ENCODE assay signal across 7 cellular contexts in the genomic region with DNA sequence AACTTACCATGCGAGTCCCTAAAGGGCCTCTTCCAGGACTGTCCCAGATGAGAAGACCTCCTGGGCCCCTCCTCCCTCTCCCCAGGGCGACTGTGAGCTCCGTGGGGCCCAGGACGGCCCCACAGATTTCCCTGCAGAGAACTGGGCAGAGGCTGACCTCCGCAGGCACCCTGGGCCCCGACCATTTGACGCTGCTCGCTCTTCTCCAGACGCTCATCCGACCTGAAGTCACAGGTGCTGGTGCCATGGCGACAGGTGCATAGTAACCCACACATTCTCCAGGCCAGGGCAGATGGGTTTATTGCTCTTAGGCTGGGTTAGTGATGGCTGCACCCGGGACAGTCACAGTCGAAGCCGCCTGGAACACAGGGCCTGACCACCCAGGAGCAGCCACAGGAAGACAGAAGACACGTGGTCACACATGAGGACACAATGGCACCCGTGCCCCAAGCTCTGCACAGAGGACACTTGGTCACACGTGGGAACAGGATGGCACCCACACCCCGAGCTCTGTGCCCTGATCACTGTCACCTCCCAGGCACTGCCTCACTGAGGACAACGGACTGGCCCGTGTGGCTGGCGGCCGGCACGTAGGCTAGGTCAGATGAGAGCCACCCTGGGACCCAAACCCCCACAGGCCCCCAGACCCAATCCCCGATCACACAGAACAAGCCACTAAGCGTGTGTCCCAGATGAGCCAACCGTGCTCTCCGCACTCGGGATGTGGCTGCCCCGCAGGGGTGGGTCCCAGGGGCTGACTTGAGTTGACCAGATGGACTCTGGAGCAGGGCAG. TPM values are rescaled to one million over a fixed set of nuclear protein-coding genes. Genes with fewer than 3 reads are reported as not detected.
DNase-seq lines count a peak whose midpoint lies in the region; ATAC-seq, FAIRE-seq and TF ChIP-seq lines count a peak whose summit lies in the region.
"Not testable (repeated sequence)": the region's sequence is repeated elsewhere in the genome, so short reads cannot be mapped to it uniquely, and the experiment has no call there.

No MANE protein-coding gene starts in this region.

- not testable (repeated sequence) for H3K9ac ChIP-seq in endodermal cell (ENCODE audit: extremely low read depth, low read length, poor library complexity, severe bottlenecking); HepG2 (ENCODE audit: insufficient read depth, low read depth, low read length)

- FAIRE-seq in HepG2 (lab: Jason Lieb, UNC), result not testable (repeated sequence)

- in situ Hi-C loops in HepG2 (cut with HindIII; ENCODE audit: extremely low pct_ligation_motif_present, low pct_unique_long_range_greater_than_20kb), result not testable (repeated sequence)

- not testable (repeated sequence) for H3K4me3 ChIP-seq in H7 (ENCODE audit: insufficient read depth, low read depth, low read length); endodermal cell (ENCODE audit: low read length); HepG2 (replicated peaks in 1 of 3; ENCODE audit: insufficient read depth in 1 of 3, low read depth in 2 of 3, low read length in 3 of 3); osteoblast (ENCODE audit: insufficient read depth, low read length); aorta (ENCODE audit: low read length in 2 of 2)

- not testable (repeated sequence) for H3K27me3 ChIP-seq in H7 (ENCODE audit: control insufficient read depth, insufficient read depth, low read length); endodermal cell (ENCODE audit: control insufficient read depth, insufficient read depth, low read length, poor library complexity, severe bottlenecking); osteoblast (ENCODE audit: insufficient read depth, low read length); aorta (ENCODE audit: control insufficient read depth in 1 of 2, insufficient read depth in 2 of 2, low read length in 1 of 2)
- H3K27me3 ChIP-seq in HepG2 (ENCODE audit: control insufficient read depth in 1 of 2, insufficient read depth in 2 of 2, low read length in 2 of 2), result peaks cover 10 to 33% of the 10 kb centered on the region in 2 experiments

- WGBS in endodermal cell (ENCODE audit: insufficient coverage in 1 of 2, insufficient read length in 1 of 2), 2 experiments, result 94 to 96% methylated on average over 19 to 28 of the region's 29 CpGs
- WGBS in HepG2 (ENCODE audit: low lambda C conversion rate), result 18% methylated on average over 6 of the region's 29 CpGs
- 76 to 80% methylated on average over 25 to 29 of the region's 29 CpGs for WGBS in aorta, 2 donors

- CTCF ChIA-PET in HepG2 (lab: Yijun Ruan, JAX; ENCODE audit: low intra/inter-chr PET ratio, low total read pairs), result not testable (repeated sequence)

- not testable (repeated sequence) for TF ChIP-seq RAD21 in HepG2 (CRISPR knock-in tag; IDR thresholded peaks at IDR 0.05)

- not testable (repeated sequence) for H3K27ac ChIP-seq in endodermal cell (ENCODE audit: low read depth, low read length); HepG2 (ENCODE audit: extremely low read length, insufficient read depth, low read length); osteoblast (ENCODE audit: low read depth, low read length); aorta (ENCODE audit: low read depth in 1 of 2, low read length in 2 of 2)

- POLR2A ChIA-PET in HepG2 (lab: Yijun Ruan, JAX), result not testable (repeated sequence)

- TF ChIP-seq EP300 in HepG2 (IDR thresholded peaks at IDR 0.05; ENCODE audit: low read depth in 2 of 2, low read length in 2 of 2); HepG2 (CRISPR knock-in tag; IDR thresholded peaks at IDR 0.05; ENCODE audit: borderline replicate concordance): not testable (repeated sequence)

- TF ChIP-seq CTCF in endodermal cell (conservative IDR thresholded peaks at IDR 0.05); HepG2 (CRISPR knock-in tag; IDR thresholded peaks at IDR 0.05); osteoblast (IDR thresholded peaks at IDR 0.05; ENCODE audit: extremely low read depth, low read depth, low read length): not testable (repeated sequence)

- H3K27me3 Mint-ChIP-seq in endodermal cell (ENCODE audit: insufficient read depth), result peaks cover 11% of the 10 kb centered on the region

- intact Hi-C loops in HepG2 (cut with micrococcal nuclease; ENCODE audit: unreplicated experiment); aorta (cut with DNase I): not testable (repeated sequence)

- H3K36me3 Mint-ChIP-seq in endodermal cell (ENCODE audit: low read depth), result not testable (repeated sequence)

- not testable (repeated sequence) for H3K4me1 ChIP-seq in endodermal cell (ENCODE audit: control insufficient read depth, insufficient read depth, low read length); HepG2 (ENCODE audit: insufficient read depth, low read length); osteoblast (ENCODE audit: insufficient read depth, low read length); aorta (ENCODE audit: control insufficient read depth in 1 of 2, insufficient read depth in 2 of 2, low read length in 2 of 2)

- peaks cover 12% of the 10 kb centered on the region for H3K9me3 ChIP-seq in endodermal cell (ENCODE audit: control insufficient read depth, low read length)
- H3K9me3 ChIP-seq in HepG2 (ENCODE audit: low read length); osteoblast (ENCODE audit: low read depth, low read length); aorta (ENCODE audit: control insufficient read depth, low read length): not testable (repeated sequence)

- DNase-seq in H7, result peak; percentile 26
- DNase-seq in NCI-H526 (lab: John Stamatoyannopoulos, UW), result peak; percentile 16 to 18
- peak; percentile 36 for DNase-seq in activated effector memory CD4-positive, alpha-beta T cell treated with anti-CD3 and anti-CD28 coated beads, Interleukin-2, amount 50 U/mL, for 16 hours
- peak; percentile 40 for DNase-seq in endodermal cell
- not testable (repeated sequence) for DNase-seq in HepG2 (ENCODE audit: low spot score)
- peak; percentile 60 for DNase-seq in osteoblast (ENCODE audit: insufficient read length, low spot score, missing footprints)
- DNase-seq in aorta, result peak; percentile 29 to 57

- not testable (repeated sequence) for H2AFZ ChIP-seq in HepG2 (ENCODE audit: low read length); osteoblast (ENCODE audit: low read length)

- not testable (repeated sequence) for H3K4me2 ChIP-seq in HepG2 (ENCODE audit: low read depth, low read length); osteoblast (ENCODE audit: insufficient read depth, low read length)

- peaks cover 14% of the 10 kb centered on the region for H3K4me1 Mint-ChIP-seq in endodermal cell

- peaks cover 13% of the 10 kb centered on the region for H3K9me3 Mint-ChIP-seq in endodermal cell

- H4K20me1 ChIP-seq in HepG2 (ENCODE audit: insufficient read depth, low read length); osteoblast (ENCODE audit: insufficient read depth, low read length): not testable (repeated sequence)

- BruUV-seq in HepG2 (replicated peaks; lab: Mats Ljungman, UMichigan), result not testable (repeated sequence)

- not testable (repeated sequence) for H3K79me2 ChIP-seq in HepG2 (ENCODE audit: insufficient read depth, low read length); osteoblast (ENCODE audit: insufficient read depth, low read length)

- not testable (repeated sequence) for H3K36me3 ChIP-seq in H7 (replicated peaks; ENCODE audit: control insufficient read depth, insufficient read depth, low read length); endodermal cell (ENCODE audit: control insufficient read depth, insufficient read depth, low read length); HepG2 (replicated peaks in 1 of 2; ENCODE audit: control insufficient read depth in 1 of 2, insufficient read depth in 2 of 2, low read length in 2 of 2); osteoblast (ENCODE audit: insufficient read depth, low read length); aorta (ENCODE audit: control insufficient read depth in 1 of 2, insufficient read depth in 2 of 2, low read length in 1 of 2)

- peak overlapping the region; percentile 48 for H3K27ac Mint-ChIP-seq in endodermal cell

- not testable (repeated sequence) for TF ChIP-seq POLR2A in HepG2 (IDR thresholded peaks at IDR 0.05; ENCODE audit: insufficient read depth in 1 of 2, low read depth in 2 of 2, low read length in 2 of 2)

- H3K4me3 Mint-ChIP-seq in endodermal cell, result not testable (repeated sequence)

- not testable (repeated sequence) for ATAC-seq in HepG2; aorta (ENCODE audit: low FRiP score)

RNA-seq across cellular contexts. Expression of a gene that starts 32.3 kb away (rescaled TPM):
- 33.4 and 43.2 TPM in 2 replicates for total RNA-seq in H7 (2014; rRNA removed; shearing (Covaris generic))
- total RNA-seq in endodermal cell (10 to 100 TPM; 50.0 to 52.3 TPM), HepG2 (2016; rRNA removed; fragmentation: Illumina TruSeq; extraction: Trizol) (17.5 and 27.7 TPM in 2 replicates), osteoblast (30.1 and 31.1 TPM in 2 replicates), aorta (10 to 100 TPM; 43.7 to 72.3 TPM)
- 50.9 TPM for polyA plus RNA-seq in endodermal cell (2013, experiment 1 of 2)
- polyA plus RNA-seq in endodermal cell (2013, experiment 2 of 2), result 45.1 TPM
- 7.2 and 7.9 TPM in 2 replicates for total RNA-seq in HepG2 (2016; cell fraction: cytosol; rRNA removed; fragmentation: Illumina TruSeq; extraction: Trizol; ENCODE audit: low read depth)
- total RNA-seq in HepG2 (2016; cell fraction: insoluble cytoplasmic fraction; rRNA removed; fragmentation: Illumina TruSeq; extraction: Trizol), result 15.1 and 26.9 TPM in 2 replicates
- total RNA-seq in HepG2 (2016; cell fraction: membrane; rRNA removed; fragmentation: Illumina TruSeq; extraction: Trizol), result 10.8 and 11.0 TPM in 2 replicates
- total RNA-seq in HepG2 (2016; cell fraction: nucleus; rRNA removed; fragmentation: Illumina TruSeq; extraction: Trizol), result 29.8 and 36.2 TPM in 2 replicates
- polyA plus RNA-seq in HepG2 (2011; rRNA removed) (17.1 and 20.2 TPM in 2 replicates), aorta (10 to 100 TPM; 13.4 to 53.7 TPM)
- polyA plus RNA-seq in HepG2 (2011; cell fraction: cytosol; rRNA removed), result 5.4 and 8.3 TPM in 2 replicates
- polyA plus RNA-seq in HepG2 (2011; cell fraction: nucleus; rRNA removed), result 141 and 195 TPM in 2 replicates
- 22.3 and 23.2 TPM in 2 replicates for polyA plus RNA-seq in HepG2 (2012)
- 2.8 and 3.5 TPM in 2 replicates for polyA plus RNA-seq in HepG2 (2016; cell fraction: cytosol; fragmentation: Illumina TruSeq; extraction: Trizol; ENCODE audit: low read depth)
- 23.0 and 24.3 TPM in 2 replicates for polyA plus RNA-seq in HepG2 (2016; cell fraction: insoluble cytoplasmic fraction; fragmentation: Illumina TruSeq; extraction: Trizol; ENCODE audit: low read depth)
- 6.0 and 8.0 TPM in 2 replicates for polyA plus RNA-seq in HepG2 (2016; cell fraction: membrane; fragmentation: Illumina TruSeq; extraction: Trizol; ENCODE audit: low read depth)
- polyA plus RNA-seq in HepG2 (2016; cell fraction: nucleus; fragmentation: Illumina TruSeq; extraction: Trizol; ENCODE audit: insufficient read depth, low read depth), result 58.2 and 63.9 TPM in 2 replicates
- polyA minus RNA-seq in HepG2 (2011; rRNA and poly(A)+ RNA removed; ENCODE audit: low replicate concordance), result 37.5 and 46.2 TPM in 2 replicates
- 5.8 and 7.3 TPM in 2 replicates for polyA minus RNA-seq in HepG2 (2011; cell fraction: cytosol; rRNA and poly(A)+ RNA removed)
- 47.1 and 67.0 TPM in 2 replicates for polyA minus RNA-seq in HepG2 (2011; cell fraction: nucleus; rRNA and poly(A)+ RNA removed)
